17 cellular contexts compared by ENCODE assay signal in the genomic region with DNA sequence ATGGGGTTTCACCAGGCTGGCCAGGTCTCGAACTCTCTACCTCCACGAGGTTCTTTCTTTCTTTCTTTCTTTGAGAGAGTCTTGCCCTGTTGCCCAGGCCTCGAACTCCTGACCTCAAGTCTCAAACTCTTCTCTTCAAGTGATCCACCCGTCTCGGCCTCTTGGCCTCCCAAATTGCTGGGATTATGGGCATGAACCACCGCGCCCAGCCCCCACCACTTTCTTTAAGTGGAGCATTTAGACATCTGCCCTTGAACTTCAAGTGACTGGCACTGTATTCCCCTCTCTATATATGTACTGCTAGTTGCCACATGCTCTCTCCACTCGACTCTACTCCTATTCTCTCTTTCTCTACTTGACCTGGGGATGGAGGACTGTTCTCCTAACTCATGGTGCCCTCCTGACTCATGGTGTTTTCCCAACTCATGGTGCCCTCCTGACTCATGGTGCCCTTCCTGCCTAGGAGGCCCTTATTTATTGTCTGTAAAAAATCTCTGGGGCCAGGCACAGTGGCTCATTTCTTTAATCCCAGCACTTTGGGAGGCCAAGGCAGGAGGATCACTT. TPM values are rescaled to one million over a fixed set of nuclear protein-coding genes. Genes with fewer than 3 reads are reported as not detected.
DNase-seq lines count a peak whose midpoint lies in the region; ATAC-seq, FAIRE-seq and TF ChIP-seq lines count a peak whose summit lies in the region.
"Had no signal": no experiment of that assay in that cellular context is flagged by ENCODE, and none has a peak within 500 bp of the region (broad histone marks: within the 10 kb centered on the region; RNA-seq: fewer than 3 reads in every experiment).

No MANE protein-coding gene starts in this region.

- peaks cover 39% of the 10 kb centered on the region for H3K4me1 Mint-ChIP-seq in CD14-positive monocyte

- peaks cover 4% of the 10 kb centered on the region in 2 donors for H3K36me3 Mint-ChIP-seq in CD14-positive monocyte
- H3K36me3 Mint-ChIP-seq: mesothelial cell of epicardium had no signal

- TF ChIP-seq POLR2A in right lobe of liver (IDR thresholded peaks at IDR 0.05): no peak

- H3K9me3 ChIP-seq in right lobe of liver: no peaks in the 10 kb centered on the region

- H3K27me3 ChIP-seq in right lobe of liver: no peaks in the 10 kb centered on the region

- no peak for TF ChIP-seq CTCF in 22Rv1 (IDR thresholded peaks at IDR 0.05)
- no peak for TF ChIP-seq CTCF in CD14-positive monocyte (IDR thresholded peaks at IDR 0.05)
- TF ChIP-seq CTCF in right lobe of liver (IDR thresholded peaks at IDR 0.05): no peak

- intact Hi-C loops in CD14-positive monocyte (cut with micrococcal nuclease): no loop called here
- intact Hi-C loops in right lobe of liver (cut with DNase I): no loop called here

- no peak overlapping the region for H3K4me3 ChIP-seq in right lobe of liver
- H3K4me3 ChIP-seq: PC-9 had no signal

- H3K27ac Mint-ChIP-seq in CD14-positive monocyte: peak overlapping the region; percentile 74 to 95 (median 94)
- H3K27ac Mint-ChIP-seq: activated T-helper 2 cell treated with anti-CD3 and anti-CD28 coated beads, Interferon-gamma antibody, Interleukin-2, Interleukin-4, amounts not matched to agents 10 μg/mL and 5 μg/mL and 100 μg/mL, durations not matched to agents 14 hours and 24 hours and 36 hours; mesothelial cell of epicardium had no signal

- no peak overlapping the region for H3K4me3 Mint-ChIP-seq in CD14-positive monocyte
- H3K4me3 Mint-ChIP-seq: mesothelial cell of epicardium had no signal

- peak in 1 of 4 donors; percentile 50 for ATAC-seq in right lobe of liver
- ATAC-seq in GM18867 (IDR thresholded peaks at IDR 0.05; ENCODE audit: unreplicated experiment): no peak

- peaks cover 4 to 10% (median 10%) of the 10 kb centered on the region in 3 donors for H3K27me3 Mint-ChIP-seq in CD14-positive monocyte (ENCODE audit: low read depth in 3 of 3)

- 81% methylated on average over 5 of the region's 8 CpGs for WGBS in right lobe of liver (ENCODE audit: insufficient coverage, low coverage, low lambda C conversion rate, missing lambda C conversion rate)

- peaks cover 0 to 9% (median 2%) of the 10 kb centered on the region in 7 donors for H3K9me3 Mint-ChIP-seq in CD14-positive monocyte
- H3K9me3 Mint-ChIP-seq: activated T-helper 2 cell treated with anti-CD3 and anti-CD28 coated beads, Interferon-gamma antibody, Interleukin-2, Interleukin-4, amounts not matched to agents 10 μg/mL and 5 μg/mL and 100 μg/mL, durations not matched to agents 14 hours and 24 hours and 36 hours; mesothelial cell of epicardium had no signal

- H3K27ac ChIP-seq in 22Rv1 (0 out of 2 replicates have a peak overlapping the region, but pooled peaks have one; percentile 65), right lobe of liver (peak overlapping the region; percentile 62 to 66 (median 65))
- H3K27ac ChIP-seq: PC-9 had no signal

- peaks cover 0 to 34% (median 14%) of the 10 kb centered on the region in 4 donors for H3K4me1 ChIP-seq in right lobe of liver

- FAIRE-seq in RCC 7860 (lab: Jason Lieb, UNC): no peak
- FAIRE-seq: keratinocyte had no signal

- peak; percentile 73 for DNase-seq in CD14-positive monocyte (ENCODE audit: low spot score)
- DNase-seq in RCC 7860 (ENCODE audit: low spot score): peak; percentile 62
- no peak for DNase-seq in right lobe of liver
- no peak for DNase-seq in NCI-H146 treated with DMSO at 0.1 percent for 48 hours (lab: John Stamatoyannopoulos, UW; ENCODE audit: unreplicated experiment)
- DNase-seq in SIG-M5 (lab: John Stamatoyannopoulos, UW): no peak
- DNase-seq: activated CD4-positive, alpha-beta T cell treated with anti-CD3 and anti-CD28 coated beads, Interleukin-2, amount 50 U/mL, for 48 hours; cerebellar nuclear complex; effector memory CD4-positive, alpha-beta T cell; NCI-H526 treated with DMSO at 0.1 percent for 48 hours; PC-9 had no signal

- no peaks in the 10 kb centered on the region for H3K36me3 ChIP-seq in right lobe of liver

RNA-seq across cellular contexts. Expression of a gene that starts 19.3 kb away (rescaled TPM):
- polyA plus RNA-seq in CD14-positive monocyte: not detected
- total RNA-seq in right lobe of liver: 1 to 10 TPM in 5 of 6 experiments, under 1 TPM in 1; 0.59 to 6.0 (median 3.0) TPM

RNA-seq across cellular contexts. Expression of a gene that starts 25.4 kb away (rescaled TPM):
- polyA plus RNA-seq in CD14-positive monocyte: under 1 TPM; 0.57 to 0.76 TPM
- total RNA-seq in right lobe of liver: 1 to 10 TPM; 1.0 to 3.4 (median 2.1) TPM

RNA-seq across cellular contexts. Expression of a gene that starts 34.4 kb away (rescaled TPM):
- polyA plus RNA-seq in CD14-positive monocyte: not detected
- 10 to 100 TPM in 3 of 6 experiments, 1 to 10 TPM in 3; 3.2 to 12.8 (median 8.9) TPM for total RNA-seq in right lobe of liver
- total RNA-seq: H4 had no signal
- polyA plus RNA-seq: BJ had no signal

RNA-seq across cellular contexts. Expression of a gene that starts 40.1 kb away (rescaled TPM):
- 10 to 100 TPM; 26.9 to 29.6 TPM for polyA plus RNA-seq in CD14-positive monocyte
- 10 to 100 TPM; 22.4 to 65.7 (median 49.1) TPM for total RNA-seq in right lobe of liver

RNA-seq across cellular contexts. Expression of a gene that starts 47.8 kb away (rescaled TPM):
- 1 to 10 TPM; 1.9 to 5.9 TPM for polyA plus RNA-seq in CD14-positive monocyte
- 10 to 100 TPM; 21.4 to 58.6 (median 43.2) TPM for total RNA-seq in right lobe of liver

Comparison
In these comparisons a context has a peak if more than half of its experiments do, and no peak if none do; other contexts are left out.
1. DNase-seq: peak in CD14-positive monocyte (single experiment) and RCC 7860 (single experiment); none in right lobe of liver (0 of 3), NCI-H146 treated with DMSO at 0.1 percent for 48 hours (single experiment) and SIG-M5 (single experiment).